In genomic region chr2:213766062-213766461, GRCh38 we compare ENCODE assay signal across 12 cellular contexts.
A peak's percentile ranks its signal among the peaks of the same experiment; 100 is the strongest.
DNase-seq lines count a peak whose midpoint lies in the region; ATAC-seq and TF ChIP-seq lines count a peak whose summit lies in the region.
"Had no signal": no experiment of that assay in that cellular context is flagged by ENCODE, and none has a peak within 500 bp of the region (broad histone marks: within the 10 kb centered on the region; RNA-seq: fewer than 3 reads in every experiment).

No MANE protein-coding gene starts in this region.

- intact Hi-C loops in vagina (cut with DNase I): no loop called here
- intact Hi-C loops in A673 (cut with micrococcal nuclease; ENCODE audit: unreplicated experiment): no loop called here

- H3K4me3 ChIP-seq in vagina (no peak overlapping the region), A673 (ENCODE audit: low read depth, low read length, poor library complexity, severe bottlenecking) (no peak overlapping the region)
- H3K4me3 ChIP-seq: transverse colon had no signal

- ATAC-seq in GM19324 (IDR thresholded peaks at IDR 0.05; ENCODE audit: low FRiP score, unreplicated experiment): peak; percentile 28
- ATAC-seq in HG02678 (IDR thresholded peaks at IDR 0.05; ENCODE audit: unreplicated experiment): peak; percentile 35
- peak; percentile 45 for ATAC-seq in HG03442 (IDR thresholded peaks at IDR 0.05; ENCODE audit: unreplicated experiment)
- no peak for ATAC-seq in SK-N-SH treated with all-trans-retinoic acid at 6 μM for 48 hours

- TF ChIP-seq POLR2A in vagina (IDR thresholded peaks at IDR 0.05): no peak

- H3K27ac ChIP-seq in vagina: no peak overlapping the region
- H3K27ac ChIP-seq in A673 (ENCODE audit: low read depth, low read length, poor library complexity, severe bottlenecking): no peak overlapping the region
- H3K27ac ChIP-seq: transverse colon had no signal

- TF ChIP-seq CTCF in vagina (IDR thresholded peaks at IDR 0.05) (no peak), A673 (conservative IDR thresholded peaks at IDR 0.05; ENCODE audit: low read depth, low read length) (no peak)

- POLR2A ChIA-PET in A673 (lab: Charles Lee; ENCODE audit: low non-redundant PET): no interaction called here

- peak; percentile 4 for DNase-seq in AG08395 (ENCODE audit: low spot score)
- no peak for DNase-seq in vagina (ENCODE audit: extremely low spot score in 2 of 2)
- no peak for DNase-seq in A673 (ENCODE audit: low spot score)
- no peak for DNase-seq in hippocampal formation (lab: John Stamatoyannopoulos, UW)
- DNase-seq: activated naive CD4-positive, alpha-beta T cell treated with anti-CD3 and anti-CD28 coated beads for 36 hours; dermis blood vessel endothelial cell; NCI-H187 treated with DMSO at 0.1 percent for 48 hours; transverse colon had no signal

- CTCF ChIA-PET in A673 (lab: Charles Lee): no interaction called here

- H3K36me3 ChIP-seq in vagina: no peaks in the 10 kb centered on the region
- H3K36me3 ChIP-seq in A673 (ENCODE audit: insufficient read depth, low read length, poor library complexity, severe bottlenecking): no peaks in the 10 kb centered on the region
- H3K36me3 ChIP-seq: transverse colon had no signal

- no peaks in the 10 kb centered on the region for H3K9me3 ChIP-seq in vagina
- no peaks in the 10 kb centered on the region for H3K9me3 ChIP-seq in A673 (ENCODE audit: low read depth, low read length, poor library complexity, severe bottlenecking)
- H3K9me3 ChIP-seq: transverse colon had no signal

- H3K4me1 ChIP-seq in vagina: no peaks in the 10 kb centered on the region
- H3K4me1 ChIP-seq in A673 (ENCODE audit: insufficient read depth, low read length, poor library complexity, severe bottlenecking): no peaks in the 10 kb centered on the region
- H3K4me1 ChIP-seq: transverse colon had no signal

- H3K27me3 ChIP-seq in vagina: no peaks in the 10 kb centered on the region
- H3K27me3 ChIP-seq in A673 (replicated peaks; ENCODE audit: insufficient read depth, low read depth, low read length, poor library complexity): no peaks in the 10 kb centered on the region
- H3K27me3 ChIP-seq: transverse colon had no signal

- no TSS peak for BruUV-seq in A673 (replicated peaks; lab: Mats Ljungman, UMichigan)

TF ChIP-seq in SK-N-SH treated with all-trans-retinoic acid at 6 μM for 48 hours, 23 proteins besides CTCF, POLR2A, EP300 and RAD21:
- TF ChIP-seq CSDC2 (CRISPR knock-in tag; IDR thresholded peaks at IDR 0.05) (no peak), TSHZ2 (CRISPR knock-in tag; IDR thresholded peaks at IDR 0.05) (no peak), ZC3H10 (CRISPR knock-in tag; IDR thresholded peaks at IDR 0.05) (no peak), TOX (CRISPR knock-in tag; IDR thresholded peaks at IDR 0.05; ENCODE audit: borderline replicate concordance) (no peak), BACH2 (CRISPR knock-in tag; IDR thresholded peaks at IDR 0.05; ENCODE audit: borderline replicate concordance) (no peak), ZNF565 (CRISPR knock-in tag; conservative IDR thresholded peaks at IDR 0.05; ENCODE audit: low read depth) (no peak), OSR1 (CRISPR knock-in tag; IDR thresholded peaks at IDR 0.05) (no peak), ZNF70 (CRISPR knock-in tag; IDR thresholded peaks at IDR 0.05) (no peak), SNAI2 (CRISPR knock-in tag; IDR thresholded peaks at IDR 0.05) (no peak), RARB (CRISPR knock-in tag; IDR thresholded peaks at IDR 0.05) (no peak), CREB5 (CRISPR knock-in tag; IDR thresholded peaks at IDR 0.05; ENCODE audit: low read depth) (no peak), ARNTL (CRISPR knock-in tag; IDR thresholded peaks at IDR 0.05; ENCODE audit: borderline replicate concordance, low read depth) (no peak), ZFP30 (CRISPR knock-in tag; IDR thresholded peaks at IDR 0.05) (no peak), TCF4 (CRISPR knock-in tag; IDR thresholded peaks at IDR 0.05; ENCODE audit: borderline replicate concordance) (no peak), PPARA (CRISPR knock-in tag; IDR thresholded peaks at IDR 0.05; ENCODE audit: borderline replicate concordance) (no peak)
